In the genomic region with DNA sequence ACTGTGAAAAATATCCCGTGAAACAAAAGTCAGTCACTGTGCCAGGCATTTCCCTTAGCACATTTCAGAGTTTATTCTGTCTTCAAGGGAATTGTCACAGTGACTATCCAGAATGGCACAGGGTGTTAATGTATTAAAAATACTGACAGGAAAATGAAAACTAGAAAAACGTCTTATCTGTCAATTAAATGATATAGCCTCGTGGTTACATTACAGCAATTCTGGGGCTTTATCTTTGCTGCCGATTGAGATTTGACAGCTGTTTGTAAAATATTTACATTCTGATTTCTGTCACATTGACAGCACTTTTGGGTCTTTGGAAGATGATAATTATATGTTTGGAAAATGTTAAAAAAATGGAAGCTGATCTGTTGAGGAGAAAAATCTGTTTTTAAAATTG, we compare ENCODE assay signal across 19 cellular contexts.
"Had no signal": no experiment of that assay in that cellular context is flagged by ENCODE, and none has a peak within 500 bp of the region (broad histone marks: within the 10 kb centered on the region; RNA-seq: fewer than 3 reads in every experiment).

No MANE protein-coding gene starts in this region.

- H3K9ac ChIP-seq: neural progenitor cell, parathyroid adenoma had no signal

- H3K79me2 ChIP-seq: parathyroid adenoma had no signal

- H3K9me3 ChIP-seq: neutrophil, ovary, pancreas, prostate gland, psoas muscle, right atrium auricular region, right lobe of liver, sigmoid colon had no signal

- H3K36me3 ChIP-seq: neural progenitor cell, neutrophil, ovary, pancreas, prostate gland, right atrium auricular region, right lobe of liver, sigmoid colon, spleen had no signal

- H3K4me3 ChIP-seq: neural progenitor cell, ovary, pancreas, prostate gland, psoas muscle, right atrium auricular region, right lobe of liver, sigmoid colon, skin epidermis, smooth muscle cell, spleen had no signal

- ATAC-seq: naive thymus-derived CD4-positive, alpha-beta T cell; naive thymus-derived CD8-positive, alpha-beta T cell; natural killer cell; natural killer cell treated with Interleukin-12 subunit alpha and Interleukin-12 subunit beta and Interleukin-15 and Interleukin-18, amount 100 ng/mL, for 72 hours; pancreas; psoas muscle; right cardiac atrium; right lobe of liver; sciatic nerve had no signal

- H3K27ac ChIP-seq: neural progenitor cell, neutrophil, ovary, pancreas, parathyroid adenoma, prostate gland, psoas muscle, right atrium auricular region, right lobe of liver, sigmoid colon, skin epidermis, spleen had no signal

- H3K4me2 ChIP-seq: neural progenitor cell, smooth muscle cell had no signal

- H3K27me3 ChIP-seq: neural progenitor cell, neutrophil, ovary, pancreas, right atrium auricular region, right lobe of liver, sigmoid colon, spleen had no signal

- H2AFZ ChIP-seq: neural progenitor cell, parathyroid adenoma had no signal
